Comparison of ENCODE assay signal across 9 cellular contexts in the genomic region with DNA sequence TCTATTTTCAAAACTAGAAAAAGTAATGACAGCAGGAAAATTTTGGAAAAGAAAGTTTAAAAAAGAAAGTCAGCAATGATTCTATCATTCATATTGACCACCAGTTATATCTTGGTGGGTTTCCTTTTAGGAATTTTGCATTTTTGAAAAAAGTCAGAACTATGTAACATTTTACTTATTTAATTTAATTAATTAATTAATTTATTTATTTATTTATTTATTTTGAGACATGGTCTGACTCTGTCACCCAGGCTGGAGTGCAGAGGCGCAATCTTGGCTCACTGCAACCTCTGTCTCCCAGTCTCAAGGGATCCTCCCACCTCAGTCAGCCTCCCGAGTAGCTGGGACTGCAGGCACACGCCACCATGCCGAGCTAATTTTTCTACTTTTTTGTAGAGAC.
"Had no signal": no experiment of that assay in that cellular context is flagged by ENCODE, and none has a peak within 500 bp of the region (broad histone marks: within the 10 kb centered on the region; RNA-seq: fewer than 3 reads in every experiment).

No MANE protein-coding gene starts in this region.

- H3K9ac ChIP-seq: GM23248 had no signal

- H3K27ac ChIP-seq: GM23248 had no signal

- DNase-seq: GM23248, GOT3, H7, IMR-90, KG1 had no signal

- ATAC-seq: HCT116, K562 had no signal

- H2AFZ ChIP-seq: GM23248 had no signal

- FAIRE-seq: HTR-8/SVneo, K562 had no signal

- H3K4me1 ChIP-seq: HAP-1 had no signal

- H3K36me3 ChIP-seq: HAP-1 had no signal

- H3K9me3 ChIP-seq: HAP-1 had no signal

- H3K4me3 ChIP-seq: GM23248, HAP-1, K562 had no signal
